Comparison of ENCODE assay signal across 16 cellular contexts in genomic region chr11:1348748-1349073, GRCh38. TPM values are rescaled to one million over a fixed set of nuclear protein-coding genes. Genes with fewer than 3 reads are reported as not detected.
DNase-seq lines count a peak whose midpoint lies in the region; ATAC-seq and TF ChIP-seq lines count a peak whose summit lies in the region.
"Had no signal": no experiment of that assay in that cellular context is flagged by ENCODE, and none has a peak within 500 bp of the region (broad histone marks: within the 10 kb centered on the region; RNA-seq: fewer than 3 reads in every experiment).

No MANE protein-coding gene starts in this region.

- H3K4me3 ChIP-seq in H7 (ENCODE audit: insufficient read depth, low read depth, low read length) (no peak overlapping the region), dorsolateral prefrontal cortex (no peak overlapping the region)
- H3K4me3 ChIP-seq: A549 had no signal

- DNase-seq in GM20000 (ENCODE audit: low spot score) (peak; percentile 6), H7 (peak; percentile 61), glutamatergic neuron (no peak), progenitor cell of endocrine pancreas (ENCODE audit: low spot score, unreplicated experiment) (no peak), dorsolateral prefrontal cortex (no peak), NCI-H1694 (lab: John Stamatoyannopoulos, UW) (no peak), T-helper 9 cell (no peak)
- DNase-seq: BE2C; CD4-positive, alpha-beta memory T cell; DMS153; DMS79 treated with DMSO at 0.1 percent for 48 hours; EL; IMR-90 had no signal

- H3K4me1 Mint-ChIP-seq in glutamatergic neuron (ENCODE audit: low read depth, unreplicated experiment): peaks cover 4% of the 10 kb centered on the region
- peaks cover 26% of the 10 kb centered on the region for H3K4me1 Mint-ChIP-seq in progenitor cell of endocrine pancreas (ENCODE audit: low read depth)

- H3K27ac Mint-ChIP-seq in glutamatergic neuron (ENCODE audit: unreplicated experiment) (no peak overlapping the region), progenitor cell of endocrine pancreas (peak overlapping the region; percentile 77)
- H3K27ac Mint-ChIP-seq: CD4-positive, alpha-beta memory T cell had no signal

- peaks cover 3% of the 10 kb centered on the region for H3K36me3 Mint-ChIP-seq in glutamatergic neuron (ENCODE audit: unreplicated experiment)
- H3K36me3 Mint-ChIP-seq in progenitor cell of endocrine pancreas (ENCODE audit: insufficient read depth): no peaks in the 10 kb centered on the region
- H3K36me3 Mint-ChIP-seq: CD4-positive, alpha-beta memory T cell had no signal

- H3K27ac ChIP-seq in dorsolateral prefrontal cortex: no peak overlapping the region
- H3K27ac ChIP-seq: A549, C4-2B had no signal

- H3K27me3 Mint-ChIP-seq in glutamatergic neuron (ENCODE audit: unreplicated experiment): peaks cover 10% of the 10 kb centered on the region
- H3K27me3 Mint-ChIP-seq in progenitor cell of endocrine pancreas: peaks cover 11% of the 10 kb centered on the region
- H3K27me3 Mint-ChIP-seq: CD4-positive, alpha-beta memory T cell had no signal

- intact Hi-C loops in dorsolateral prefrontal cortex (cut with DNase I): no loop called here

- peak overlapping the region; percentile 30 for H3K4me3 Mint-ChIP-seq in glutamatergic neuron (ENCODE audit: unreplicated experiment)
- no peak overlapping the region for H3K4me3 Mint-ChIP-seq in progenitor cell of endocrine pancreas (ENCODE audit: low read depth)
- H3K4me3 Mint-ChIP-seq: CD4-positive, alpha-beta memory T cell had no signal

- no peak for ATAC-seq in GM19351 (IDR thresholded peaks at IDR 0.05; ENCODE audit: unreplicated experiment)
- ATAC-seq: A549 had no signal

- no peaks in the 10 kb centered on the region for H3K36me3 ChIP-seq in H7 (replicated peaks; ENCODE audit: control insufficient read depth, insufficient read depth, low read length)
- H3K36me3 ChIP-seq: BE2C had no signal

- no peak for TF ChIP-seq CTCF in GM20000 (IDR thresholded peaks at IDR 0.05; ENCODE audit: extremely low read depth, missing control alignments)
- no peak for TF ChIP-seq CTCF in glutamatergic neuron (IDR thresholded peaks at IDR 0.05; ENCODE audit: partially characterized antibody, unreplicated experiment)
- no peak for TF ChIP-seq CTCF in progenitor cell of endocrine pancreas (IDR thresholded peaks at IDR 0.05; ENCODE audit: unreplicated experiment)
- TF ChIP-seq CTCF in dorsolateral prefrontal cortex (IDR thresholded peaks at IDR 0.05 in 54 of 56, conservative IDR thresholded peaks at IDR 0.05 in 2 of 56; ENCODE audit: low read depth in 1 of 56, partially characterized antibody in 56 of 56): no peak

- peaks cover 7% of the 10 kb centered on the region for H3K9me3 Mint-ChIP-seq in glutamatergic neuron (ENCODE audit: unreplicated experiment)
- H3K9me3 Mint-ChIP-seq in progenitor cell of endocrine pancreas (ENCODE audit: low read depth): no peaks in the 10 kb centered on the region
- H3K9me3 Mint-ChIP-seq: CD4-positive, alpha-beta memory T cell had no signal

- H3K27me3 ChIP-seq in H7 (ENCODE audit: control insufficient read depth, insufficient read depth, low read length): no peaks in the 10 kb centered on the region; the same call in 1 of the 2 replicates
- H3K27me3 ChIP-seq in dorsolateral prefrontal cortex: no peaks in the 10 kb centered on the region
- H3K27me3 ChIP-seq: BE2C had no signal

RNA-seq across cellular contexts. Expression of gene TOLLIP, which starts 39.3 kb away (rescaled TPM):
- 11.2 and 11.8 TPM in 2 replicates for total RNA-seq in H7 (2014; rRNA removed; shearing (Covaris generic))
- total RNA-seq in glutamatergic neuron (ENCODE audit: unreplicated experiment) (67.5 TPM), progenitor cell of endocrine pancreas (41.2 and 44.4 TPM in 2 replicates), dorsolateral prefrontal cortex (100 to 1,000 TPM; 129 to 348 (median 261) TPM)

RNA-seq across cellular contexts. Expression of gene BRSK2, which starts 41.0 kb away (rescaled TPM):
- total RNA-seq in H7 (2014; rRNA removed; shearing (Covaris generic)): 22.2 and 23.6 TPM in 2 replicates
- total RNA-seq in glutamatergic neuron (ENCODE audit: unreplicated experiment) (207 TPM), progenitor cell of endocrine pancreas (49.2 and 53.2 TPM in 2 replicates), dorsolateral prefrontal cortex (100 to 1,000 TPM in 115 of 120 experiments, 10 to 100 TPM in 5; 82.1 to 191 (median 130) TPM)

Comparison
In these comparisons a context has a peak if more than half of its experiments do, and no peak if none do; other contexts are left out.
1. DNase-seq: peak in GM20000 (single experiment) and H7 (single experiment); none in glutamatergic neuron (single experiment), progenitor cell of endocrine pancreas (single experiment), dorsolateral prefrontal cortex (0 of 10), NCI-H1694 (single experiment) and T-helper 9 cell (single experiment).